2 cellular contexts compared by ENCODE assay signal in the genomic region with DNA sequence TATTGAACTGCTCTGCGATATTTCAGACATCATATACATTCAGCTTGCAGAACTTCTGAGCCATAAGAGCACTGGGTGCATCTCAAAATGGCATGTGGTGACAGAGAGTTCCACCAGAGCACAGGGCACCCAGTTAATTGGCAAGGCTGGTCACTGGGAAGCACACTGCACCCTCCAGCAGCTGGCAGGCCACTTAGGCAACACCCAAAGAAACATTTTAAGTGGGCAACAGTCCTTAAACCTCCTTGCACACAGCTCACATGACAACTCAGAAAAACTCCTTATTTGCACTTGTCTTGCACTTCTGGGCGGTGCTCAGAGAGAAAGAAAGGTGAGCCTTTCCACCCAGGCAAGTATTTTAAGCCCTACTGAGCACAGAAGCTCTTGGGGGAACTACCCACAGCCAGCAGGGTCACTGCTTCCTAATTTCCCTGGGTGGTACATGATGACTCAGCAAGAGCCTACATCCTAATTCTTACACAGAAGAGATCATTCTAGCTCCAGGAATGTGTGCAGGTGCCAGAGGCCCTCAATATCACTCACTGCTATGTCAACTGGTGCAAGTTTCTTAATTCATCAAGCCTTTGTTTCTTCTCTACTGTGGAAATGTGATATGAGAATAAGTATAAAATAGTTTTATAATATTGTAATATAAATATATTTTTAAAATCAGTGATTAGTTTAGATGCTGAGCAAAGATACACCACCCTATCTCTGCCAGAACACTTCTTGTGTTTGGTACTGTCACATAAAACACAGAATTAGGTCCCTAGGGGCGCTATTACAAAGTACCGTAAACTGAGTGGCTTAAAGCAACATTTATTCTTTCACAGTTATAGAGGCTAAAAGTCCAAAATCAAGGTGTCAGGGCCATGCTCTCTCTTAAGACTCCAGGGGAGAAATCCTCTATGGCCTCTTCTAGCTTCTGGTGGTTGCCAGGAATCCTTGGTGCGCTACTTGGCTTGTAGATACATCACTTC.
TF ChIP-seq lines count a peak whose summit lies in the region.

No MANE protein-coding gene starts in this region.

TF ChIP-seq in HepG2, 621 proteins besides CTCF, POLR2A, EP300 and RAD21:
- no peak for TF ChIP-seq HOXA7 (CRISPR knock-in tag; IDR thresholded peaks at IDR 0.05)
- TF ChIP-seq ZNF605 (CRISPR knock-in tag; IDR thresholded peaks at IDR 0.05), result no peak
- peak; percentile 31 to 40; a peak in 3 of 4 replicates for TF ChIP-seq MAFK (conservative IDR thresholded peaks at IDR 0.05 in 1 of 2, IDR thresholded peaks at IDR 0.05 in 1 of 2; ENCODE audit: low read length in 2 of 2)
TF ChIP-seq in HepG2: peak in this region for 1.

TF ChIP-seq in K562, 482 proteins besides CTCF, POLR2A, EP300 and RAD21:
- TF ChIP-seq SREBF1 (IDR thresholded peaks at IDR 0.05; ENCODE audit: borderline replicate concordance, low read depth, low read length), result no peak
- 0 out of 2 replicates have a peak, but pooled peaks have one; percentile 15 for TF ChIP-seq NFE2 (IDR thresholded peaks at IDR 0.05; ENCODE audit: low read depth)
